ENCODE assay signal across 1 cellular context in genomic region chr17:45147102-45147580, GRCh38.
TF ChIP-seq lines count a peak whose summit lies in the region.

No MANE protein-coding gene starts in this region.

TF ChIP-seq in GM23338, 12 proteins besides CTCF, POLR2A, EP300 and RAD21:
- TF ChIP-seq ZNF462 (CRISPR knock-in tag; IDR thresholded peaks at IDR 0.05) (no peak), EZH2phosphoT487 (IDR thresholded peaks at IDR 0.05; ENCODE audit: unreplicated experiment) (no peak), JUNB (IDR thresholded peaks at IDR 0.05; ENCODE audit: unreplicated experiment) (no peak), NANOG (IDR thresholded peaks at IDR 0.05; ENCODE audit: borderline replicate concordance) (no peak), ETS1 (IDR thresholded peaks at IDR 0.05) (no peak), CREB1 (CRISPR knock-in tag; IDR thresholded peaks at IDR 0.05; ENCODE audit: low read depth) (no peak), ZNF331 (CRISPR knock-in tag; IDR thresholded peaks at IDR 0.05; ENCODE audit: low read depth) (no peak), POLR2AphosphoS5 (IDR thresholded peaks at IDR 0.05; ENCODE audit: low read depth) (no peak), EZH2 (IDR thresholded peaks at IDR 0.05; ENCODE audit: low read depth, unreplicated experiment) (no peak), ZNF114 (CRISPR knock-in tag; IDR thresholded peaks at IDR 0.05) (no peak), STAT1 (IDR thresholded peaks at IDR 0.05; ENCODE audit: unreplicated experiment) (no peak)
- TF ChIP-seq, protein P1, sequence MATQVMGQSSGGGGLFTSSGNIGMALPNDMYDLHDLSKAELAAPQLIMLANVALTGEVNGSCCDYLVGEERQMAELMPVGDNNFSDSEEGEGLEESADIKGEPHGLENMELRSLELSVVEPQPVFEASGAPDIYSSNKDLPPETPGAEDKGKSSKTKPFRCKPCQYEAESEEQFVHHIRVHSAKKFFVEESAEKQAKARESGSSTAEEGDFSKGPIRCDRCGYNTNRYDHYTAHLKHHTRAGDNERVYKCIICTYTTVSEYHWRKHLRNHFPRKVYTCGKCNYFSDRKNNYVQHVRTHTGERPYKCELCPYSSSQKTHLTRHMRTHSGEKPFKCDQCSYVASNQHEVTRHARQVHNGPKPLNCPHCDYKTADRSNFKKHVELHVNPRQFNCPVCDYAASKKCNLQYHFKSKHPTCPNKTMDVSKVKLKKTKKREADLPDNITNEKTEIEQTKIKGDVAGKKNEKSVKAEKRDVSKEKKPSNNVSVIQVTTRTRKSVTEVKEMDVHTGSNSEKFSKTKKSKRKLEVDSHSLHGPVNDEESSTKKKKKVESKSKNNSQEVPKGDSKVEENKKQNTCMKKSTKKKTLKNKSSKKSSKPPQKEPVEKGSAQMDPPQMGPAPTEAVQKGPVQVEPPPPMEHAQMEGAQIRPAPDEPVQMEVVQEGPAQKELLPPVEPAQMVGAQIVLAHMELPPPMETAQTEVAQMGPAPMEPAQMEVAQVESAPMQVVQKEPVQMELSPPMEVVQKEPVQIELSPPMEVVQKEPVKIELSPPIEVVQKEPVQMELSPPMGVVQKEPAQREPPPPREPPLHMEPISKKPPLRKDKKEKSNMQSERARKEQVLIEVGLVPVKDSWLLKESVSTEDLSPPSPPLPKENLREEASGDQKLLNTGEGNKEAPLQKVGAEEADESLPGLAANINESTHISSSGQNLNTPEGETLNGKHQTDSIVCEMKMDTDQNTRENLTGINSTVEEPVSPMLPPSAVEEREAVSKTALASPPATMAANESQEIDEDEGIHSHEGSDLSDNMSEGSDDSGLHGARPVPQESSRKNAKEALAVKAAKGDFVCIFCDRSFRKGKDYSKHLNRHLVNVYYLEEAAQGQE (IDR thresholded peaks at IDR 0.05; ENCODE audit: unreplicated experiment): no peak
